In the genomic region with DNA sequence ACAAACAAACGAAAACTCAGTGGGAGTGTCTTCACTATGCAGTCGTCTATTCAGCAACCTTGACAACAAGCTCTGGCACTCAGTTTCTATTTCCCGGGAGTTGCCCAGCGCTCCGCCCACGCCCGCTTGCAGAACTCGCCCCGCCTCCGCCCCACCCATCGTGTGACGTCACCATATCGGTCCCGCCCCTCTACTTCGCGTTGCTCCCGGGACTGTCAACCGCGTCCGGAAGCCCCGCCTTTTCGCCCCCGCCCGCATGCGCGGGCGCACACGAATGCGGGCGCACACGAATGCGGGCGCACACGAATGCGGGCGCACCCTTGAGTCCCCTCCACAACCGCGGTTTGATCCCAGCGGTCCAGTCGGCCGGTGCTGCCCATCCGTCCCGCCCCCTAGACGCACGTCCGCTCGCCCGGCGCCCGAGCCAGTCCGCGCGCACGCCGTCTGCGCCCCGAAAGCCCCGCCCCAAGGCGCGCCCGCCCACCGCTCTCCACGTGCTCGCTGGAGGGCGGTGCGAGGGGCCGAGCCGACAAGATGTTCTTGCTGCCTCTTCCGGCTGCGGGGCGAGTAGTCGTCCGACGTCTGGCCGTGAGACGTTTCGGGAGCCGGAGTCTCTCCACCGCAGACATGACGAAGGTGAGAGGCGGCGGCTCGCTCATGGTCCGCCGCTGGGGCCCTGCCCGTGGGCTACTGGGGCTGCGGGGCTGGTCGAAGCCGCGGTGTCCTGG, we compare ENCODE assay signal across 8 cellular contexts. TPM values are rescaled to one million over a fixed set of nuclear protein-coding genes. Genes with fewer than 3 reads are reported as not detected.
DNase-seq lines count a peak whose midpoint lies in the region; ATAC-seq and TF ChIP-seq lines count a peak whose summit lies in the region.

A gene (plus strand): TSS at position 267 of the 728 bp plus-strand sequence. CDS start 268 bp downstream, at position 535.

- intact Hi-C loops in left colon (cut with DNase I, micrococcal nuclease): no loop called here

- peak within 1 kb of the TSS; percentile 99 for H3K27ac Mint-ChIP-seq in activated CD4-positive, alpha-beta T cell treated with anti-CD3 and anti-CD28 coated beads, Interleukin-2, amount 10 ng/mL, durations not matched to agents 7 days and 5 days

- H3K36me3 ChIP-seq in BJ (ENCODE audit: control insufficient read depth, insufficient read depth, low read length): no peaks in the 10 kb centered on the region; the same call in none of the 2 replicates

- DNase-seq in BJ (ENCODE audit: low read depth) (peak; percentile 73), GM19240 (ENCODE audit: insufficient read length, low spot score) (peak; percentile 90), NCI-H526 (lab: John Stamatoyannopoulos, UW) (peak; percentile 89 to 98), cortex of kidney (lab: John Stamatoyannopoulos, UW) (peak; percentile 92), left colon (peak; percentile 95 to 99)
- DNase-seq in activated CD4-positive, alpha-beta T cell treated with anti-CD3 and anti-CD28 coated beads, Interleukin-2, amount 10 ng/mL, durations not matched to agents 7 days and 5 days: peak; percentile 98
- peak; percentile 98 for DNase-seq in stimulated activated CD4-positive, alpha-beta T cell treated with anti-CD3 and anti-CD28 coated beads, Interleukin-1b, Interleukin-23, amount 100 ng/mL, for 48 hours

- peak within 1 kb of the TSS; percentile 86 for H3K4me3 Mint-ChIP-seq in activated CD4-positive, alpha-beta T cell treated with anti-CD3 and anti-CD28 coated beads, Interleukin-2, amount 10 ng/mL, durations not matched to agents 7 days and 5 days

- H3K9me3 Mint-ChIP-seq in activated CD4-positive, alpha-beta T cell treated with anti-CD3 and anti-CD28 coated beads, Interleukin-2, amount 10 ng/mL, durations not matched to agents 7 days and 5 days: no peaks in the 10 kb centered on the region

- POLR2A ChIA-PET in BJ (lab: Charles Lee): no interaction called here
- POLR2A ChIA-PET in activated CD4-positive, alpha-beta T cell treated with anti-CD3 and anti-CD28 coated beads, Interleukin-2, amount 10 ng/mL, durations not matched to agents 7 days and 5 days (lab: Charles Lee): interaction anchor here (0.7 to 2.4 kb wide), 3 partner anchors 37 to 233 kb away, joined by 9 to 15 read pairs (median 10); a partner anchor contains a TSS

- peak within 1 kb of the TSS; percentile 86 for H3K4me3 ChIP-seq in BJ (ENCODE audit: low read depth, low read length)

- H3K36me3 Mint-ChIP-seq in activated CD4-positive, alpha-beta T cell treated with anti-CD3 and anti-CD28 coated beads, Interleukin-2, amount 10 ng/mL, durations not matched to agents 7 days and 5 days (ENCODE audit: low read depth): peaks cover 36% of the 10 kb centered on the region

- TF ChIP-seq CTCF in BJ (IDR thresholded peaks at IDR 0.05; ENCODE audit: insufficient read depth, low read depth, low read length): no peak

- no peaks in the 10 kb centered on the region for H3K27me3 Mint-ChIP-seq in activated CD4-positive, alpha-beta T cell treated with anti-CD3 and anti-CD28 coated beads, Interleukin-2, amount 10 ng/mL, durations not matched to agents 7 days and 5 days

- no peaks in the 10 kb centered on the region for H3K27me3 ChIP-seq in BJ (ENCODE audit: control insufficient read depth, insufficient read depth, low read length)

- CTCF ChIA-PET in BJ (lab: Yijun Ruan, JAX): interaction anchor here (0.6 to 2.2 kb wide), 3 partner anchors 29 to 1154 kb away, joined by 3 to 5 read pairs (median 3); no protein-coding TSS in a partner anchor
- CTCF ChIA-PET in activated CD4-positive, alpha-beta T cell treated with anti-CD3 and anti-CD28 coated beads, Interleukin-2, amount 10 ng/mL, durations not matched to agents 7 days and 5 days (lab: Charles Lee): interaction anchor here (1.2 kb wide), 2 partner anchors 28 to 233 kb away, joined by 3 to 4 read pairs; a partner anchor contains a TSS

- H3K4me1 Mint-ChIP-seq in activated CD4-positive, alpha-beta T cell treated with anti-CD3 and anti-CD28 coated beads, Interleukin-2, amount 10 ng/mL, durations not matched to agents 7 days and 5 days: peaks cover 43% of the 10 kb centered on the region

- ATAC-seq in HG03460 (IDR thresholded peaks at IDR 0.05; ENCODE audit: unreplicated experiment) (peak; percentile 82), left colon (peak; percentile 95)

RNA-seq across cellular contexts. Expression of the gene that starts here (rescaled TPM):
- 42.8 and 52.8 TPM in 2 replicates for polyA plus RNA-seq in BJ (2011; rRNA removed)
- 12.6 and 22.1 TPM in 2 replicates for polyA minus RNA-seq in BJ (2011; rRNA and poly(A)+ RNA removed)
- 100 to 1,000 TPM; 142 to 149 TPM for total RNA-seq in activated CD4-positive, alpha-beta T cell treated with anti-CD3 and anti-CD28 coated beads, Interleukin-2, amount 10 ng/mL, durations not matched to agents 7 days and 5 days
- total RNA-seq in left colon: 10 to 100 TPM; 57.5 to 67.4 TPM

Comparison
In these comparisons a context has a peak if more than half of its experiments do, and no peak if none do; other contexts are left out.
1. Peak in every context shown above with its lines: DNase-seq, ATAC-seq and H3K4me3 ChIP-seq.